In genomic region chr15:38609097-38609738, GRCh38 we compare ENCODE assay signal across 21 cellular contexts. TPM values are rescaled to one million over a fixed set of nuclear protein-coding genes. Genes with fewer than 3 reads are reported as not detected.
DNase-seq lines count a peak whose midpoint lies in the region; ATAC-seq, FAIRE-seq and TF ChIP-seq lines count a peak whose summit lies in the region.
"Had no signal": no experiment of that assay in that cellular context is flagged by ENCODE, and none has a peak within 500 bp of the region (broad histone marks: within the 10 kb centered on the region; RNA-seq: fewer than 3 reads in every experiment).

No MANE protein-coding gene starts in this region.

- no peak for DNase-seq in GM12892 (ENCODE audit: insufficient read length)
- no peak for DNase-seq in activated CD4-positive, alpha-beta memory T cell treated with anti-CD3 and anti-CD28 coated beads for 36 hours
- DNase-seq in left colon: no peak
- no peak for DNase-seq in mesenteric fat pad (ENCODE audit: low spot score)
- DNase-seq in GM23248: no peak
- DNase-seq in KG1 (lab: John Stamatoyannopoulos, UW): no peak
- no peak for DNase-seq in NCI-H226
- DNase-seq: activated CD4-positive, alpha-beta T cell treated with anti-CD3 and anti-CD28 coated beads, Interleukin-2, amount 50 U/mL, for 1 hour; adrenal gland; DMS79; foreskin melanocyte; NCI-H1092; NCI-H2081 treated with DMSO at 0.1 percent for 48 hours; psoas muscle; stimulated activated CD4-positive, alpha-beta T cell treated with anti-CD3 and anti-CD28 coated beads, Interleukin-4, amount 100 ng/mL, for 24 hours had no signal

- peak overlapping the region; percentile 34 for H3K4me3 Mint-ChIP-seq in activated CD4-positive, alpha-beta memory T cell treated with anti-CD3 and anti-CD28 coated beads for 36 hours
- H3K4me3 Mint-ChIP-seq: mesothelial cell of epicardium, neural crest cell had no signal

- no peak overlapping the region for H3K27ac ChIP-seq in ACC112 (ENCODE audit: low read depth, low read length)
- H3K27ac ChIP-seq in GM23248: no peak overlapping the region
- H3K27ac ChIP-seq: adrenal gland, cardiac muscle cell, psoas muscle, skin epidermis had no signal

- no peaks in the 10 kb centered on the region for H4K20me1 ChIP-seq in GM23248 (ENCODE audit: insufficient read depth)

- H3K4me2 ChIP-seq in GM23248 (ENCODE audit: unreplicated experiment): no peak overlapping the region

- POLR2A ChIA-PET in activated CD4-positive, alpha-beta memory T cell treated with anti-CD3 and anti-CD28 coated beads for 36 hours (lab: Charles Lee): interaction anchor here (0.7 to 13.6 kb wide), 10 partner anchors 15 to 87 kb away, joined by 3 to 394 read pairs (median 16); partner anchors contain the start of gene RASGRP1

- H3K9me3 ChIP-seq in GM23248 (ENCODE audit: low read depth): no peaks in the 10 kb centered on the region
- H3K9me3 ChIP-seq: adrenal gland, psoas muscle had no signal

- H3K4me1 ChIP-seq in ACC112 (ENCODE audit: control insufficient read depth, insufficient read depth, low read length, unreplicated experiment) (no peaks in the 10 kb centered on the region), GM23248 (ENCODE audit: insufficient read depth) (no peaks in the 10 kb centered on the region)
- H3K4me1 ChIP-seq: adrenal gland, psoas muscle had no signal

- H3K9me2 ChIP-seq in GM23248 (ENCODE audit: insufficient read depth): no peaks in the 10 kb centered on the region

- peak overlapping the region; percentile 30 for H2AFZ ChIP-seq in ACC112 (ENCODE audit: low read length, unreplicated experiment)
- H2AFZ ChIP-seq in GM23248: no peak overlapping the region

- FAIRE-seq in GM12892 (lab: Jason Lieb, UNC): peak; percentile 77
- FAIRE-seq: TTC549 had no signal

- no peaks in the 10 kb centered on the region for H3K9me3 Mint-ChIP-seq in activated CD4-positive, alpha-beta memory T cell treated with anti-CD3 and anti-CD28 coated beads for 36 hours

- CTCF ChIA-PET in activated CD4-positive, alpha-beta memory T cell treated with anti-CD3 and anti-CD28 coated beads for 36 hours (lab: Charles Lee): interaction anchor here (1.1 to 8.3 kb wide), 5 partner anchors 17 to 78 kb away, joined by 3 to 154 read pairs (median 15); partner anchors contain the start of gene RASGRP1

- peaks cover 75% of the 10 kb centered on the region for H3K27me3 ChIP-seq in ACC112 (ENCODE audit: insufficient read depth, low read length)
- H3K27me3 ChIP-seq in GM23248 (replicated peaks; ENCODE audit: insufficient read depth): peaks cover 43% of the 10 kb centered on the region
- H3K27me3 ChIP-seq: adrenal gland, cardiac muscle cell had no signal

- peak overlapping the region; percentile 99 for H3K27ac Mint-ChIP-seq in activated CD4-positive, alpha-beta memory T cell treated with anti-CD3 and anti-CD28 coated beads for 36 hours
- H3K27ac Mint-ChIP-seq: mesothelial cell of epicardium had no signal

- H3K4me1 Mint-ChIP-seq in activated CD4-positive, alpha-beta memory T cell treated with anti-CD3 and anti-CD28 coated beads for 36 hours (ENCODE audit: low read depth): peaks cover 92% of the 10 kb centered on the region

- WGBS in GM23248 (ENCODE audit: low coverage in 1 of 2, low lambda C conversion rate in 2 of 2, missing lambda C conversion rate in 2 of 2), 2 experiments: 67 to 73% methylated on average over 4 of the region's 4 CpGs

- H3K27me3 Mint-ChIP-seq in activated CD4-positive, alpha-beta memory T cell treated with anti-CD3 and anti-CD28 coated beads for 36 hours: no peaks in the 10 kb centered on the region

- H3K4me3 ChIP-seq in ACC112 (ENCODE audit: low read depth, low read length) (0 out of 2 replicates have a peak overlapping the region, but pooled peaks have one; percentile 18), GM23248 (no peak overlapping the region)
- H3K4me3 ChIP-seq: adrenal gland, cardiac muscle cell, psoas muscle, skin epidermis had no signal

- peak; percentile 33 for ATAC-seq in left colon
- ATAC-seq: psoas muscle had no signal

- in situ Hi-C loops in GM23248 (cut with MboI): no loop called here

- no peaks in the 10 kb centered on the region for H3K36me3 Mint-ChIP-seq in activated CD4-positive, alpha-beta memory T cell treated with anti-CD3 and anti-CD28 coated beads for 36 hours
- H3K36me3 Mint-ChIP-seq: mesothelial cell of epicardium had no signal

- TF ChIP-seq POLR2A in GM12892 (IDR thresholded peaks at IDR 0.05; ENCODE audit: low read depth, low read length): no peak

- no peaks in the 10 kb centered on the region for H3K79me2 ChIP-seq in ACC112 (ENCODE audit: control insufficient read depth, insufficient read depth, low read length, unreplicated experiment)
- no peaks in the 10 kb centered on the region for H3K79me2 ChIP-seq in GM23248 (ENCODE audit: insufficient read depth)

- intact Hi-C loops in activated CD4-positive, alpha-beta memory T cell treated with anti-CD3 and anti-CD28 coated beads for 36 hours (cut with micrococcal nuclease): no loop called here
- intact Hi-C loops in left colon (cut with DNase I, micrococcal nuclease): no loop called here

- H3K36me3 ChIP-seq in ACC112 (ENCODE audit: insufficient read depth, low read length): no peaks in the 10 kb centered on the region
- no peaks in the 10 kb centered on the region for H3K36me3 ChIP-seq in GM23248 (ENCODE audit: low read depth)
- H3K36me3 ChIP-seq: adrenal gland, cardiac muscle cell had no signal

- no peak overlapping the region for H3K9ac ChIP-seq in GM23248

- no peaks in the 10 kb centered on the region for H3F3A ChIP-seq in GM23248 (ENCODE audit: insufficient read depth)

RNA-seq across cellular contexts. Expression of gene RASGRP1, which starts 44.6 kb away (rescaled TPM):
- 18.1 TPM for polyA plus RNA-seq in GM12892 (2012; ENCODE audit: missing spikeins)
- total RNA-seq in activated CD4-positive, alpha-beta memory T cell treated with anti-CD3 and anti-CD28 coated beads for 36 hours: 100 to 1,000 TPM; 167 to 174 TPM
- total RNA-seq in left colon (1 to 10 TPM in 1 of 2 donors, under 1 TPM in 1; 0.84 to 1.0 TPM), mesenteric fat pad (1.1 TPM)
- total RNA-seq in GM23248 (2014; rRNA removed; shearing (Covaris generic)): 1.5 and 3.0 TPM in 2 replicates
- polyA plus RNA-seq in GM23248 (2016; fragmentation: Nextera tagmentation; extraction: Ambion mirVana): 0.58 and 0.96 TPM in 2 replicates

Comparison
In these comparisons a context has a peak if more than half of its experiments do, and no peak if none do; other contexts are left out.
1. RNA of gene RASGRP1, which starts 44.6 kb away (total RNA-seq): 167 to 174 TPM in activated CD4-positive, alpha-beta memory T cell treated with anti-CD3 and anti-CD28 coated beads for 36 hours; 1.5 to 3.0 TPM in GM23248, 1.1 TPM in mesenteric fat pad (single experiment) and 0.84 to 1.0 TPM in left colon; every median in the first group is over 10 times any median in the second.